In genomic region chr2:96864343-96865091, GRCh38 we compare ENCODE assay signal across 22 cellular contexts. TPM values are rescaled to one million over a fixed set of nuclear protein-coding genes. Genes with fewer than 3 reads are reported as not detected.
DNase-seq lines count a peak whose midpoint lies in the region; TF ChIP-seq lines count a peak whose summit lies in the region.
"Had no signal": no experiment of that assay in that cellular context is flagged by ENCODE, and none has a peak within 500 bp of the region (broad histone marks: within the 10 kb centered on the region; RNA-seq: fewer than 3 reads in every experiment).

No MANE protein-coding gene starts in this region.

- CTCF ChIA-PET in RWPE1 (lab: Yijun Ruan, JAX) = interaction anchor here (0.5 to 0.9 kb wide), 3 partner anchors 16 to 63 kb away, joined by 3 to 6 read pairs (median 3); no protein-coding TSS in a partner anchor

- H3K4me3 ChIP-seq in BLaER1 treated with 17β-estradiol and CSF1 and Interleukin-3, amounts not matched to agents 10 nM and 100 nM = peak overlapping the region in 7 of 10 experiments; percentile 18 to 95 (median 93); a peak in 11 of 20 replicates
- no peak overlapping the region for H3K4me3 ChIP-seq in left ventricle myocardium inferior
- H3K4me3 ChIP-seq in osteoblast (ENCODE audit: insufficient read depth, low read length) = no peak overlapping the region
- H3K4me3 ChIP-seq: gastrocnemius medialis, GM23338, mucosa of descending colon, neural progenitor cell, psoas muscle had no signal

- TF ChIP-seq CTCF in RWPE1 (conservative IDR thresholded peaks at IDR 0.05; ENCODE audit: low read depth) = no peak
- no peak for TF ChIP-seq CTCF in left ventricle myocardium inferior (IDR thresholded peaks at IDR 0.05; ENCODE audit: borderline replicate concordance)
- TF ChIP-seq CTCF in osteoblast (IDR thresholded peaks at IDR 0.05; ENCODE audit: extremely low read depth, low read depth, low read length) = no peak

- H3K36me3 ChIP-seq in BLaER1 treated with 17β-estradiol and CSF1 and Interleukin-3, amounts not matched to agents 10 nM and 100 nM = peaks cover 44 to 73% (median 60%) of the 10 kb centered on the region in 11 experiments
- H3K36me3 ChIP-seq in left ventricle myocardium inferior = peaks cover 75% of the 10 kb centered on the region
- peaks cover 63% of the 10 kb centered on the region for H3K36me3 ChIP-seq in osteoblast (ENCODE audit: insufficient read depth, low read length)
- H3K36me3 ChIP-seq: neural progenitor cell had no signal

- H3K4me1 ChIP-seq in BLaER1 treated with 17β-estradiol and CSF1 and Interleukin-3, amounts not matched to agents 10 nM and 100 nM = peaks cover 81 to 87% (median 84%) of the 10 kb centered on the region in 10 experiments
- H3K4me1 ChIP-seq in left ventricle myocardium inferior (peaks cover 83% of the 10 kb centered on the region), osteoblast (ENCODE audit: insufficient read depth, low read length) (peaks cover 8% of the 10 kb centered on the region)

- DNase-seq in RWPE1 (ENCODE audit: low spot score) = no peak
- DNase-seq in left ventricle myocardium inferior = peak; percentile 80
- peak; percentile 61 for DNase-seq in osteoblast (ENCODE audit: insufficient read length, low spot score, missing footprints)
- DNase-seq in NCI-H1105 treated with DMSO at 0.1 percent for 48 hours (lab: John Stamatoyannopoulos, UW) = no peak
- no peak for DNase-seq in hepatic stellate cell (ENCODE audit: low spot score)
- DNase-seq in T-helper 2 cell = no peak
- no peak for DNase-seq in NCI-H1436 (lab: John Stamatoyannopoulos, UW)
- DNase-seq: activated CD4-positive, alpha-beta T cell treated with anti-CD3 and anti-CD28 coated beads, Interleukin-2, amount 50 U/mL, for 1 hour; activated CD8-positive, alpha-beta memory T cell treated with anti-CD3 and anti-CD28 coated beads, Interleukin-2, amount 50 U/mL, for 48 hours; activated effector memory CD4-positive, alpha-beta T cell treated with Interleukin-2 at 50 U/mL for 16 hours; gastrocnemius medialis; GF-D8; MM.1S; mucosa of descending colon; NCI-H1694; stimulated activated CD4-positive, alpha-beta T cell treated with anti-CD3 and anti-CD28 coated beads, Interleukin-12 subunit alpha, Interleukin-12 subunit beta, amount 100 ng/mL, for 4 hours; WERI-Rb-1 had no signal

- H3K79me2 ChIP-seq in osteoblast (ENCODE audit: insufficient read depth, low read length) = peaks cover 39% of the 10 kb centered on the region

- intact Hi-C loops in left ventricle myocardium inferior (cut with micrococcal nuclease) = no loop called here

- H4K20me1 ChIP-seq in BLaER1 treated with 17β-estradiol and CSF1 and Interleukin-3, amounts not matched to agents 10 nM and 100 nM = peaks cover 45 to 81% (median 67%) of the 10 kb centered on the region in 11 experiments; a peak in 21 of 22 replicates
- H4K20me1 ChIP-seq in osteoblast (ENCODE audit: insufficient read depth, low read length) = peaks cover 54% of the 10 kb centered on the region

- peak overlapping the region in 6 of 11 experiments; percentile 74 to 99 (median 96); a peak in 11 of 22 replicates for H3K27ac ChIP-seq in BLaER1 treated with 17β-estradiol and CSF1 and Interleukin-3, amounts not matched to agents 10 nM and 100 nM
- H3K27ac ChIP-seq in RWPE1 (peak overlapping the region; percentile 89; the same call in 1 of the 2 replicates), left ventricle myocardium inferior (replicated peaks) (peak overlapping the region; percentile 40), osteoblast (ENCODE audit: low read depth, low read length) (no peak overlapping the region)
- H3K27ac ChIP-seq: epithelial cell of prostate, gastrocnemius medialis, neural progenitor cell, psoas muscle, WERI-Rb-1 had no signal

- no peaks in the 10 kb centered on the region for H3K9me3 ChIP-seq in BLaER1 treated with 17β-estradiol and CSF1 and Interleukin-3, amounts not matched to agents 10 nM and 100 nM (replicated peaks in 1 of 11)
- H3K9me3 ChIP-seq in left ventricle myocardium inferior (replicated peaks) (no peaks in the 10 kb centered on the region), osteoblast (ENCODE audit: low read depth, low read length) (no peaks in the 10 kb centered on the region)
- H3K9me3 ChIP-seq: gastrocnemius medialis, mucosa of descending colon, psoas muscle had no signal

- peak overlapping the region in 8 of 11 experiments; percentile 25 to 99 (median 97); a peak in 14 of 22 replicates for H3K9ac ChIP-seq in BLaER1 treated with 17β-estradiol and CSF1 and Interleukin-3, amounts not matched to agents 10 nM and 100 nM
- H3K9ac ChIP-seq: neural progenitor cell had no signal

- POLR2A ChIA-PET in RWPE1 (lab: Yijun Ruan, JAX; ENCODE audit: low non-redundant PET) = no interaction called here

- peak overlapping the region; percentile 89 to 100 (median 99) for H3K4me2 ChIP-seq in BLaER1 treated with 17β-estradiol and CSF1 and Interleukin-3, amounts not matched to agents 10 nM and 100 nM
- no peak overlapping the region for H3K4me2 ChIP-seq in osteoblast (ENCODE audit: insufficient read depth, low read length)
- H3K4me2 ChIP-seq: GM23338, neural progenitor cell had no signal

- no peak overlapping the region for H2AFZ ChIP-seq in osteoblast (ENCODE audit: low read length)
- H2AFZ ChIP-seq: GM23338, neural progenitor cell had no signal

- H3K27me3 ChIP-seq in BLaER1 treated with 17β-estradiol and CSF1 and Interleukin-3, amounts not matched to agents 10 nM and 100 nM = peaks cover 0 to 1% (median 0%) of the 10 kb centered on the region in 11 experiments; a peak in 2 of 22 replicates
- H3K27me3 ChIP-seq in left ventricle myocardium inferior (ENCODE audit: low read depth) (no peaks in the 10 kb centered on the region), osteoblast (ENCODE audit: insufficient read depth, low read length) (no peaks in the 10 kb centered on the region)
- H3K27me3 ChIP-seq: gastrocnemius medialis, neural progenitor cell had no signal

RNA-seq across cellular contexts. Expression of gene SEMA4C, which starts 5.4 kb away (rescaled TPM):
- total RNA-seq in left ventricle myocardium inferior = 16.6 TPM
- total RNA-seq in osteoblast = 28.0 and 29.7 TPM in 2 replicates

RNA-seq across cellular contexts. Expression of gene ANKRD39, which starts 6.7 kb away (rescaled TPM):
- 14.3 TPM for total RNA-seq in left ventricle myocardium inferior
- 5.1 and 5.9 TPM in 2 replicates for total RNA-seq in osteoblast

RNA-seq across cellular contexts. Expression of gene ANKRD23, which starts 20.7 kb away (rescaled TPM):
- total RNA-seq in left ventricle myocardium inferior (14.4 TPM), osteoblast (1.8 and 2.1 TPM in 2 replicates)

RNA-seq across cellular contexts. Expression of gene CNNM3, which starts 48.4 kb away (rescaled TPM):
- total RNA-seq in left ventricle myocardium inferior (11.1 TPM), osteoblast (8.7 and 8.8 TPM in 2 replicates)

Comparison
In these comparisons a context has a peak if more than half of its experiments do, and no peak if none do; other contexts are left out.
1. H3K4me3 ChIP-seq: peak in BLaER1 treated with 17β-estradiol and CSF1 and Interleukin-3, amounts not matched to agents 10 nM and 100 nM (7 of 10); none in left ventricle myocardium inferior (single experiment) and osteoblast (single experiment).
2. DNase-seq: peak in left ventricle myocardium inferior (single experiment) and osteoblast (single experiment); none in RWPE1 (single experiment), NCI-H1105 treated with DMSO at 0.1 percent for 48 hours (single experiment), hepatic stellate cell (single experiment), T-helper 2 cell (0 of 5) and NCI-H1436 (single experiment).